In the genomic region with DNA sequence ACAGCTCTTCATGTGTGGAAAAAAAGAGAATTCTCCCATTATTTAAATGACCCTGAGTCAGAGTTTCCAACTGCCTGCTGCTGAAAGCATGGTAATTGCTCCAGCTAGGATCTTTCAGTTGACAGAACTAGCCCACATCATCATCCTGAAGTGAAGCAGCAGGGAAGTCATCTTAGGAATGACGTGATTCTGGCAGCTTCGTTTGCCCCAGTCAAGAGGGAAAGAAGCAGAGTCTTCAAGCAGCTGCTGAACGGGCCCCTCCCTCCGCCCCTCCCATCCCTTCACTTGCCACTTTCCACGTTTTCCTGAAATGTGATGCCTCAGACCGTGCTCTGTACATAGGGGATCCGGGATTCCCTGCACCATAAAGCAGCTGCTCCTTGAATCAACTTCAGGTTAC, we compare ENCODE assay signal across 14 cellular contexts.
DNase-seq lines count a peak whose midpoint lies in the region; ATAC-seq, FAIRE-seq and TF ChIP-seq lines count a peak whose summit lies in the region.
"Had no signal": no experiment of that assay in that cellular context is flagged by ENCODE, and none has a peak within 500 bp of the region (broad histone marks: within the 10 kb centered on the region; RNA-seq: fewer than 3 reads in every experiment).

No MANE protein-coding gene starts in this region.

- TF ChIP-seq CTCF in AG09309 (IDR thresholded peaks at IDR 0.05; ENCODE audit: control insufficient read depth, insufficient read depth, low read depth, low read length, missing control alignments) (no peak), right lobe of liver (IDR thresholded peaks at IDR 0.05) (no peak)

- FAIRE-seq in GM19239 (lab: Jason Lieb, UNC), result no peak

- H3K9me3 ChIP-seq in mesodermal cell (ENCODE audit: control insufficient read depth, low read length) (no peaks in the 10 kb centered on the region), right lobe of liver (no peaks in the 10 kb centered on the region)
- H3K9me3 ChIP-seq: BLaER1, psoas muscle had no signal

- ATAC-seq in right lobe of liver (no peak), HG03108 (IDR thresholded peaks at IDR 0.05; ENCODE audit: unreplicated experiment) (no peak), HG02973 (IDR thresholded peaks at IDR 0.05; ENCODE audit: unreplicated experiment) (no peak)
- ATAC-seq: psoas muscle had no signal

- H3K27me3 ChIP-seq in right lobe of liver, result no peaks in the 10 kb centered on the region
- H3K27me3 ChIP-seq: BLaER1 had no signal

- H3K4me1 ChIP-seq in mesodermal cell (ENCODE audit: control insufficient read depth, insufficient read depth, low read length, poor library complexity, severe bottlenecking), result peaks cover 15% of the 10 kb centered on the region
- H3K4me1 ChIP-seq in right lobe of liver, result no peaks in the 10 kb centered on the region
- H3K4me1 ChIP-seq: BLaER1, psoas muscle had no signal

- H3K27ac ChIP-seq in mesodermal cell (ENCODE audit: low read depth, low read length, severe bottlenecking) (peak overlapping the region; percentile 77), right lobe of liver (no peak overlapping the region)
- H3K27ac ChIP-seq: BLaER1, psoas muscle had no signal

- no peak for TF ChIP-seq POLR2A in right lobe of liver (IDR thresholded peaks at IDR 0.05)

- WGBS in mesodermal cell (ENCODE audit: insufficient coverage in 2 of 2), 2 experiments, result 18 to 23% methylated on average over 6 to 7 of the region's 7 CpGs
- 12% methylated on average over 7 of the region's 7 CpGs for WGBS in right lobe of liver (ENCODE audit: insufficient coverage, low coverage, low lambda C conversion rate, missing lambda C conversion rate)

- DNase-seq in AG09309 (ENCODE audit: low read depth), result peak; percentile 62
- DNase-seq in NCI-H187 (lab: John Stamatoyannopoulos, UW), result peak; percentile 41 to 46
- DNase-seq in ecto neural progenitor cell (ENCODE audit: low spot score), result peak; percentile 59
- DNase-seq in GM19239 (ENCODE audit: insufficient read length, low spot score), result no peak
- DNase-seq in right lobe of liver, result no peak
- DNase-seq: activated CD4-positive, CD25-positive, alpha-beta regulatory T cell; activated effector memory CD4-positive, alpha-beta T cell treated with Interleukin-2 at 50 U/mL for 16 hours; effector CD4-positive, alpha-beta T cell; NCI-H1694 had no signal

- intact Hi-C loops in right lobe of liver (cut with DNase I), result no loop called here

- H3K4me3 ChIP-seq in AG09309 (ENCODE audit: control insufficient read depth, low read depth, low read length), result no peak overlapping the region
- no peak overlapping the region for H3K4me3 ChIP-seq in mesodermal cell (ENCODE audit: extremely low read depth, insufficient read depth, low read length, poor library complexity, severe bottlenecking)
- H3K4me3 ChIP-seq in right lobe of liver, result no peak overlapping the region
- H3K4me3 ChIP-seq: BLaER1, psoas muscle had no signal

- no peaks in the 10 kb centered on the region for H3K36me3 ChIP-seq in mesodermal cell (ENCODE audit: control insufficient read depth, insufficient read depth, low read length)
- H3K36me3 ChIP-seq in right lobe of liver, result no peaks in the 10 kb centered on the region
- H3K36me3 ChIP-seq: BLaER1 had no signal

Comparison
In these comparisons a context has a peak if more than half of its experiments do, and no peak if none do; other contexts are left out.
1. DNase-seq: peak in AG09309 (single experiment), NCI-H187 (2 of 2) and ecto neural progenitor cell (single experiment); none in GM19239 (single experiment) and right lobe of liver (0 of 3).